9 cellular contexts compared by ENCODE assay signal in genomic region chr13:67048084-67048792, GRCh38.
A peak's percentile ranks its signal among the peaks of the same experiment; 100 is the strongest.
DNase-seq lines count a peak whose midpoint lies in the region; ATAC-seq, FAIRE-seq and TF ChIP-seq lines count a peak whose summit lies in the region.
"Had no signal": no experiment of that assay in that cellular context is flagged by ENCODE, and none has a peak within 500 bp of the region (broad histone marks: within the 10 kb centered on the region; RNA-seq: fewer than 3 reads in every experiment).

No MANE protein-coding gene starts in this region.

- H4K20me1 ChIP-seq in K562 (replicated peaks; ENCODE audit: control insufficient read depth, insufficient read depth, low read length) = no peaks in the 10 kb centered on the region
- H4K20me1 ChIP-seq in osteoblast (ENCODE audit: insufficient read depth, low read length) = no peaks in the 10 kb centered on the region
- no peaks in the 10 kb centered on the region for H4K20me1 ChIP-seq in PC-3 (ENCODE audit: low read length)

- H2AFZ ChIP-seq in K562 (ENCODE audit: low read depth, low read length) (no peak overlapping the region; the same call in 1 of the 2 replicates), osteoblast (ENCODE audit: low read length) (peak overlapping the region; percentile 50), PC-3 (ENCODE audit: low read length) (no peak overlapping the region)

- intact Hi-C loops in K562 (cut with micrococcal nuclease) = no loop called here
- intact Hi-C loops in PC-3 (cut with micrococcal nuclease) = no loop called here

- no peaks in the 10 kb centered on the region for H3K79me2 ChIP-seq in K562 (ENCODE audit: control insufficient read depth, insufficient read depth, low read length)
- H3K79me2 ChIP-seq in osteoblast (ENCODE audit: insufficient read depth, low read length) = no peaks in the 10 kb centered on the region
- H3K79me2 ChIP-seq in PC-3 (ENCODE audit: low read length) = no peaks in the 10 kb centered on the region

- H3K27me3 ChIP-seq in K562 (ENCODE audit: control insufficient read depth in 2 of 2, insufficient read depth in 2 of 2, low read length in 2 of 2) (no peaks in the 10 kb centered on the region), osteoblast (ENCODE audit: insufficient read depth, low read length) (no peaks in the 10 kb centered on the region), PC-3 (ENCODE audit: low read length) (no peaks in the 10 kb centered on the region)

- peak; percentile 76 for ATAC-seq in GM19467 (IDR thresholded peaks at IDR 0.05; ENCODE audit: unreplicated experiment)
- ATAC-seq in HG03097 (IDR thresholded peaks at IDR 0.05; ENCODE audit: low FRiP score, unreplicated experiment) = peak; percentile 95
- peak; percentile 61 for ATAC-seq in K562
- ATAC-seq in PC-3 = no peak

- 0 out of 5 replicates have a peak, but pooled peaks cover 0 to 2% of the 10 kb centered on the region in 2 experiments for H3K4me1 ChIP-seq in K562 (replicated peaks in 1 of 2; ENCODE audit: control insufficient read depth in 2 of 2, insufficient read depth in 2 of 2, low read length in 2 of 2)
- peaks cover 13% of the 10 kb centered on the region for H3K4me1 ChIP-seq in osteoblast (ENCODE audit: insufficient read depth, low read length)
- H3K4me1 ChIP-seq in PC-3 (ENCODE audit: insufficient read depth, low read length) = no peaks in the 10 kb centered on the region

- no peak overlapping the region for H3K4me3 ChIP-seq in K562
- H3K4me3 ChIP-seq in osteoblast (ENCODE audit: insufficient read depth, low read length) = peak overlapping the region; percentile 35
- H3K4me3 ChIP-seq in PC-3 (ENCODE audit: low read length) = no peak overlapping the region

- no peak for TF ChIP-seq CTCF in K562 (IDR thresholded peaks at IDR 0.05 in 2 of 3, conservative IDR thresholded peaks at IDR 0.05 in 1 of 3; ENCODE audit: insufficient read depth in 2 of 3, low read depth in 1 of 3, low read length in 3 of 3)
- peak; percentile 9 for TF ChIP-seq CTCF in osteoblast (IDR thresholded peaks at IDR 0.05; ENCODE audit: extremely low read depth, low read depth, low read length)
- no peak for TF ChIP-seq CTCF in PC-3 (conservative IDR thresholded peaks at IDR 0.05; ENCODE audit: low read depth, low read length)

- no peaks in the 10 kb centered on the region for H3K9me1 ChIP-seq in K562 (ENCODE audit: control insufficient read depth, insufficient read depth, low read length)

- no TSS peak for BruUV-seq in K562 (replicated peaks; lab: Mats Ljungman, UMichigan)
- no TSS peak for BruUV-seq in PC-3 (replicated peaks; lab: Mats Ljungman, UMichigan)

- TF ChIP-seq RAD21 in K562 (CRISPR knock-in tag; conservative IDR thresholded peaks at IDR 0.05 in 1 of 2, IDR thresholded peaks at IDR 0.05 in 1 of 2) = no peak

- H3K9me3 ChIP-seq in K562 (replicated peaks; ENCODE audit: control insufficient read depth, insufficient read depth, low read depth, low read length) (no peaks in the 10 kb centered on the region), osteoblast (ENCODE audit: low read depth, low read length) (no peaks in the 10 kb centered on the region), PC-3 (ENCODE audit: low read length) (no peaks in the 10 kb centered on the region)

- in situ Hi-C loops in K562 (cut with MboI) = no loop called here

- H3K27ac ChIP-seq in K562 (ENCODE audit: extremely low read depth, low read depth, low read length) (no peak overlapping the region), osteoblast (ENCODE audit: low read depth, low read length) (peak overlapping the region; percentile 93), PC-3 (ENCODE audit: low read length) (no peak overlapping the region)

- DNase-seq in K562 (ENCODE audit: extremely low read depth in 1 of 4, low spot score in 3 of 4) (peak in 2 of 4 experiments; percentile 13 to 40), osteoblast (ENCODE audit: insufficient read length, low spot score, missing footprints) (peak; percentile 38), PC-3 (no peak), NCI-H2081 treated with DMSO at 0.1 percent for 48 hours (lab: John Stamatoyannopoulos, UW) (no peak), putamen (ENCODE audit: low spot score) (no peak), A172 (ENCODE audit: low spot score) (no peak)

- CTCF ChIA-PET in K562 (lab: Yijun Ruan, JAX; ENCODE audit: low intra/inter-chr PET ratio) = no interaction called here
- CTCF ChIA-PET in PC-3 (lab: Charles Lee) = no interaction called here

- H3K9me2 ChIP-seq in PC-3 (replicated peaks; ENCODE audit: low read length) = no peaks in the 10 kb centered on the region

- H3K4me2 ChIP-seq in K562 (ENCODE audit: insufficient read depth, low read length) (no peak overlapping the region; the same call in 1 of the 2 replicates), osteoblast (ENCODE audit: insufficient read depth, low read length) (peak overlapping the region; percentile 61), PC-3 (ENCODE audit: low read length) (no peak overlapping the region)

- POLR2A ChIA-PET in K562 (lab: Yijun Ruan, JAX) (interaction anchor here (0.6 kb wide), 1 partner anchor 1594 kb away, joined by 3 read pairs; no protein-coding TSS in a partner anchor), PC-3 (lab: Charles Lee; ENCODE audit: unreplicated experiment) (no interaction called here)

- no peak for FAIRE-seq in K562 (lab: Jason Lieb, UNC)
- FAIRE-seq: TTC549 had no signal

- 10% methylated on average over 3 of the region's 3 CpGs for WGBS in K562 (ENCODE audit: insufficient coverage, low coverage, missing lambda C conversion rate)

- H3K36me3 ChIP-seq in K562 (ENCODE audit: control insufficient read depth, insufficient read depth, low read length) (no peaks in the 10 kb centered on the region), osteoblast (ENCODE audit: insufficient read depth, low read length) (no peaks in the 10 kb centered on the region), PC-3 (ENCODE audit: low read depth, low read length) (no peaks in the 10 kb centered on the region)

- TF ChIP-seq POLR2A in K562 (conservative IDR thresholded peaks at IDR 0.05) = no peak

- no peak for TF ChIP-seq EP300 in K562 (IDR thresholded peaks at IDR 0.05; ENCODE audit: low read length)

- H3F3A ChIP-seq in PC-3 (ENCODE audit: low read length, unreplicated experiment) = no peaks in the 10 kb centered on the region

- H3K9ac ChIP-seq in K562 (ENCODE audit: insufficient read depth in 1 of 2, low read depth in 2 of 2, low read length in 2 of 2) = no peak overlapping the region
- no peak overlapping the region for H3K9ac ChIP-seq in PC-3 (ENCODE audit: low read length)

TF ChIP-seq in K562, 482 proteins besides CTCF, POLR2A, EP300 and RAD21:
- TF ChIP-seq HNRNPH1 (optimal IDR thresholded peaks at IDR 0.05; ENCODE audit: low read depth, low read length) (no peak), ZKSCAN1 (IDR thresholded peaks at IDR 0.05; ENCODE audit: low read depth, low read length) (peak; percentile 93; the same call in 1 of the 2 replicates), KDM1A (IDR thresholded peaks at IDR 0.05) (0 out of 4 replicates have a peak, but pooled peaks of 1 of the 2 experiments have one; percentile 21), EGR1 (conservative IDR thresholded peaks at IDR 0.05) (peak; percentile 79), NCOR1 (IDR thresholded peaks at IDR 0.05) (0 out of 2 replicates have a peak, but pooled peaks have one; percentile 5)
